Comparison of ENCODE assay signal across 13 cellular contexts in the genomic region with DNA sequence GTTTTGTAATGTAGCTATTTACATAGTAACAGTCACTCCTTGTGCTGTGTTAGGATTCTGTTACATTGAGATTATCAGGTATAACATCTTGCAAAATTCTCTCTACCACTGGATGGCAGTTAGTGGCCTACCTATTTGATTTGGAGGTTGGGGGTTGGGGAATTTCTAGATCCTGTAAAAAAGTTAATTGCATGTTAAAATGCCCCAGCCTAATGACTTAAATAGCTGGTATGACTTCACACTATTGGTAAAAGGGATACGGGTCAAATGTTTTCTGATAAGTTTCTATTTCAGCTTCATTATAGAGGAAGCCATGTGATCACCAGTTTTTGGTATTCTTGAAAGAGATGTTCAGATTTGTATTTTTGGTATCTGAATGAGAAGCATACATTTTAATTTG. TPM values are rescaled to one million over a fixed set of nuclear protein-coding genes. Genes with fewer than 3 reads are reported as not detected.
A peak's percentile ranks its signal among the peaks of the same experiment; 100 is the strongest.
DNase-seq lines count a peak whose midpoint lies in the region; ATAC-seq and TF ChIP-seq lines count a peak whose summit lies in the region.
"Had no signal": no experiment of that assay in that cellular context is flagged by ENCODE, and none has a peak within 500 bp of the region (broad histone marks: within the 10 kb centered on the region; RNA-seq: fewer than 3 reads in every experiment).

No MANE protein-coding gene starts in this region.

- H3K9ac ChIP-seq in mesendoderm (ENCODE audit: low read length), result no peak overlapping the region

- no peak overlapping the region for H2BK5ac ChIP-seq in mesendoderm (ENCODE audit: low read length)

- H3K4me3 Mint-ChIP-seq in GM23338, result peak overlapping the region; percentile 88
- H3K4me3 Mint-ChIP-seq in WTC11, result peak overlapping the region; percentile 95
- no peak overlapping the region for H3K4me3 Mint-ChIP-seq in CD8-positive, alpha-beta memory T cell

- H3K56ac ChIP-seq in mesendoderm (ENCODE audit: low read length), result no peak overlapping the region

- peaks cover 12% of the 10 kb centered on the region for H3K79me2 ChIP-seq in DOHH2 (ENCODE audit: control insufficient read depth, low read length)
- H3K79me2 ChIP-seq in GM23338 (replicated peaks; ENCODE audit: insufficient read depth), result peaks cover 69% of the 10 kb centered on the region
- H3K79me2 ChIP-seq in mesendoderm (ENCODE audit: control insufficient read depth, insufficient read depth, low read length), result no peaks in the 10 kb centered on the region

- WGBS in mesendoderm (ENCODE audit: extremely low coverage, insufficient coverage, low lambda C conversion rate), result no CpG with 5 or more reads among the region's 1 CpG

- TF ChIP-seq CTCF in DOHH2 (IDR thresholded peaks at IDR 0.05; ENCODE audit: low read depth, low read length, poor library complexity, severe bottlenecking) (no peak), GM23338 (conservative IDR thresholded peaks at IDR 0.05; ENCODE audit: low read depth in 2 of 2) (peak; percentile 25 to 37; a peak in 3 of 4 replicates), WTC11 (IDR thresholded peaks at IDR 0.05) (no peak)

- no peak overlapping the region for H2BK15ac ChIP-seq in mesendoderm (replicated peaks; ENCODE audit: low read depth)

- H2AFZ ChIP-seq in GM23338, result no peak overlapping the region

- H3K27ac Mint-ChIP-seq in GM23338, result no peak overlapping the region
- H3K27ac Mint-ChIP-seq in WTC11, result no peak overlapping the region
- H3K27ac Mint-ChIP-seq in CD8-positive, alpha-beta memory T cell, result no peak overlapping the region

- no peak overlapping the region for H3K4ac ChIP-seq in mesendoderm (ENCODE audit: low read depth, low read length)

- H3K4me1 Mint-ChIP-seq in GM23338, result peaks cover 57% of the 10 kb centered on the region
- peaks cover 56% of the 10 kb centered on the region for H3K4me1 Mint-ChIP-seq in WTC11
- peaks cover 19 to 27% (median 25%) of the 10 kb centered on the region in 3 donors for H3K4me1 Mint-ChIP-seq in CD8-positive, alpha-beta memory T cell

- H3K4me2 ChIP-seq in DOHH2 (ENCODE audit: low read length), result peak overlapping the region; percentile 93
- H3K4me2 ChIP-seq in GM23338, result peak overlapping the region; percentile 97
- H3K4me2 ChIP-seq in mesendoderm (ENCODE audit: low read length), result no peak overlapping the region

- DNase-seq in GM23338 (ENCODE audit: low spot score) (no peak), WTC11 (ENCODE audit: low spot score) (no peak), mesendoderm (peak; percentile 18), H7 (no peak)
- DNase-seq in CD8-positive, alpha-beta memory T cell, result no peak
- DNase-seq: activated CD4-positive, alpha-beta T cell treated with anti-CD3 and anti-CD28 coated beads for 48 hours; effector memory CD4-positive, alpha-beta T cell; hippocampal formation; NCI-H2171; Right ventricle myocardium superior; stimulated activated naive CD4-positive, alpha-beta T cell treated with Interleukin-2 at 50 U/mL for 16 hours had no signal

- H3K9me3 Mint-ChIP-seq in GM23338 (no peaks in the 10 kb centered on the region), WTC11 (peaks cover 5% of the 10 kb centered on the region)
- H3K9me3 Mint-ChIP-seq in CD8-positive, alpha-beta memory T cell, result no peaks in the 10 kb centered on the region

- no peak overlapping the region for H2BK120ac ChIP-seq in mesendoderm (ENCODE audit: low read depth, low read length)

- no peaks in the 10 kb centered on the region for H3K36me3 ChIP-seq in DOHH2 (ENCODE audit: control insufficient read depth, low read length)
- no peaks in the 10 kb centered on the region for H3K36me3 ChIP-seq in GM23338 (ENCODE audit: insufficient read depth)
- H3K36me3 ChIP-seq in mesendoderm (ENCODE audit: control insufficient read depth, insufficient read depth, low read length), result no peaks in the 10 kb centered on the region
- H3K36me3 ChIP-seq in H7 (replicated peaks; ENCODE audit: control insufficient read depth, insufficient read depth, low read length), result no peaks in the 10 kb centered on the region
- no peaks in the 10 kb centered on the region for H3K36me3 ChIP-seq in CD8-positive, alpha-beta memory T cell (ENCODE audit: insufficient read depth, low read length)

- H3K18ac ChIP-seq in mesendoderm (ENCODE audit: low read length), result no peak overlapping the region

- ATAC-seq in GM23338 (no peak), WTC11 (no peak), GM18511 (IDR thresholded peaks at IDR 0.05; ENCODE audit: unreplicated experiment) (no peak)

- H3K36me3 Mint-ChIP-seq in GM23338 (ENCODE audit: low read depth), result no peaks in the 10 kb centered on the region; the same call in 1 of the 3 replicates
- peaks cover under 1% of the 10 kb centered on the region; the same call in 1 of the 2 replicates for H3K36me3 Mint-ChIP-seq in WTC11
- H3K36me3 Mint-ChIP-seq in CD8-positive, alpha-beta memory T cell, result peaks cover 0 to 6% (median 5%) of the 10 kb centered on the region in 3 donors

- H3K79me1 ChIP-seq in mesendoderm (ENCODE audit: low read length), result peaks cover 1% of the 10 kb centered on the region

- H4K20me1 ChIP-seq in DOHH2 (ENCODE audit: control insufficient read depth, insufficient read depth, low read depth, low read length) (no peaks in the 10 kb centered on the region), GM23338 (replicated peaks; ENCODE audit: insufficient read depth) (peaks cover 34% of the 10 kb centered on the region)

- H4K5ac ChIP-seq in mesendoderm (ENCODE audit: low read length), result no peak overlapping the region

- no peak overlapping the region for H3K23ac ChIP-seq in mesendoderm (ENCODE audit: low read length)

- H3K27me3 Mint-ChIP-seq in GM23338 (ENCODE audit: insufficient read depth, low read depth, poor library complexity), result peaks cover 16% of the 10 kb centered on the region
- H3K27me3 Mint-ChIP-seq in WTC11 (ENCODE audit: low read depth), result peaks cover 22% of the 10 kb centered on the region
- H3K27me3 Mint-ChIP-seq in CD8-positive, alpha-beta memory T cell, result peaks cover 9 to 28% of the 10 kb centered on the region in 2 donors

- H3K4me1 ChIP-seq in DOHH2 (ENCODE audit: control insufficient read depth, low read length) (peaks cover 54% of the 10 kb centered on the region), GM23338 (ENCODE audit: insufficient read depth) (peaks cover 57% of the 10 kb centered on the region), mesendoderm (ENCODE audit: control insufficient read depth, low read depth, low read length) (no peaks in the 10 kb centered on the region)
- peaks cover 13% of the 10 kb centered on the region for H3K4me1 ChIP-seq in CD8-positive, alpha-beta memory T cell (ENCODE audit: insufficient read depth, low read length)

- H3F3A ChIP-seq in DOHH2 (ENCODE audit: control insufficient read depth, insufficient read depth) (0 out of 2 replicates have a peak, but pooled peaks cover 3% of the 10 kb centered on the region), GM23338 (replicated peaks; ENCODE audit: low read depth) (no peaks in the 10 kb centered on the region)

- CTCF ChIA-PET in WTC11 (lab: Charles Lee), result interaction anchor here (1.2 to 1.4 kb wide), 2 partner anchors 23 to 206 kb away, joined by 5 read pairs; no protein-coding TSS in a partner anchor
- CTCF ChIA-PET in CD8-positive, alpha-beta memory T cell (lab: Charles Lee), result no interaction called here

- H3K9me2 ChIP-seq in DOHH2 (replicated peaks; ENCODE audit: control insufficient read depth, low read length), result no peaks in the 10 kb centered on the region
- no peaks in the 10 kb centered on the region for H3K9me2 ChIP-seq in GM23338 (ENCODE audit: insufficient read depth)

- H3K27me3 ChIP-seq in DOHH2 (ENCODE audit: control insufficient read depth, low read length) (peaks cover 17% of the 10 kb centered on the region), GM23338 (ENCODE audit: insufficient read depth) (peaks cover 16% of the 10 kb centered on the region), mesendoderm (ENCODE audit: insufficient read depth, low read length, poor library complexity) (peaks cover 4% of the 10 kb centered on the region), H7 (ENCODE audit: control insufficient read depth, insufficient read depth, low read length) (peaks cover 10% of the 10 kb centered on the region)
- no peaks in the 10 kb centered on the region for H3K27me3 ChIP-seq in CD8-positive, alpha-beta memory T cell (ENCODE audit: insufficient read depth, low read length, poor library complexity, severe bottlenecking)

- no peak overlapping the region for H2AK5ac ChIP-seq in mesendoderm (ENCODE audit: low read length)

- H3K4me3 ChIP-seq in DOHH2 (ENCODE audit: low read length) (peak overlapping the region; percentile 75; the same call in 1 of the 2 replicates), GM23338 (peak overlapping the region; percentile 78), mesendoderm (ENCODE audit: low read length) (no peak overlapping the region), H7 (ENCODE audit: insufficient read depth, low read depth, low read length) (no peak overlapping the region)
- no peak overlapping the region for H3K4me3 ChIP-seq in CD8-positive, alpha-beta memory T cell (ENCODE audit: low read length)

- POLR2A ChIA-PET in WTC11 (lab: Charles Lee), result interaction anchor here (0.6 kb wide), 1 partner anchor 1185 kb away, joined by 4 read pairs; no protein-coding TSS in a partner anchor
- POLR2A ChIA-PET in CD8-positive, alpha-beta memory T cell (lab: Charles Lee), result no interaction called here

- no peaks in the 10 kb centered on the region for H3K9me3 ChIP-seq in DOHH2 (ENCODE audit: control insufficient read depth, insufficient read depth, low read length)
- no peaks in the 10 kb centered on the region for H3K9me3 ChIP-seq in CD8-positive, alpha-beta memory T cell (ENCODE audit: low read length)

- H3K27ac ChIP-seq in DOHH2 (ENCODE audit: low read depth, low read length), result no peak overlapping the region
- no peak overlapping the region for H3K27ac ChIP-seq in GM23338 (ENCODE audit: low read depth)
- no peak overlapping the region for H3K27ac ChIP-seq in mesendoderm (ENCODE audit: low read depth, low read length)
- H3K27ac ChIP-seq in CD8-positive, alpha-beta memory T cell (ENCODE audit: low read depth, low read length), result no peak overlapping the region

- H4K8ac ChIP-seq in mesendoderm (ENCODE audit: low read depth, low read length), result no peak overlapping the region

TF ChIP-seq in GM23338, 12 proteins besides CTCF, POLR2A, EP300 and RAD21 (continues in another document):
- TF ChIP-seq STAT1 (IDR thresholded peaks at IDR 0.05; ENCODE audit: unreplicated experiment) (no peak), NANOG (IDR thresholded peaks at IDR 0.05; ENCODE audit: borderline replicate concordance) (no peak)

TF ChIP-seq in WTC11, 78 proteins besides CTCF, POLR2A, EP300 and RAD21 (continues in another document):
- TF ChIP-seq FOXK1 (CRISPR knock-in tag; IDR thresholded peaks at IDR 0.05) (no peak), MYBL2 (CRISPR knock-in tag; IDR thresholded peaks at IDR 0.05) (no peak), CREB1 (CRISPR knock-in tag; IDR thresholded peaks at IDR 0.05) (no peak), NFYB (CRISPR knock-in tag; conservative IDR thresholded peaks at IDR 0.05; ENCODE audit: low read depth) (no peak)

RNA-seq across cellular contexts. Expression of a gene that starts 2.8 kb away (rescaled TPM):
- total RNA-seq in GM23338 (2014; rRNA removed; shearing (Covaris generic)), result 24.9 and 25.3 TPM in 2 replicates
- 6.0 and 6.4 TPM in 2 replicates for polyA plus RNA-seq in GM23338 (2016; fragmentation: Nextera tagmentation; extraction: Ambion mirVana)
- total RNA-seq in WTC11 (2021), result 25.7 to 27.1 TPM (median 25.8 TPM) in 3 replicates
- 6.8 TPM for polyA plus RNA-seq in mesendoderm (2013, experiment 1 of 2)
- polyA plus RNA-seq in mesendoderm (2013, experiment 2 of 2), result 6.8 TPM
- 7.1 and 12.1 TPM in 2 replicates for total RNA-seq in H7 (2014; rRNA removed; shearing (Covaris generic))
- 1 to 10 TPM; 8.3 to 9.4 TPM for total RNA-seq in CD8-positive, alpha-beta memory T cell
- polyA plus RNA-seq in CD8-positive, alpha-beta memory T cell, result 0.26 TPM

Comparison
In these comparisons a context has a peak if more than half of its experiments do, and no peak if none do; other contexts are left out.
1. H3K4me3 ChIP-seq: peak in DOHH2 (single experiment) and GM23338 (single experiment); none in mesendoderm (single experiment), H7 (single experiment) and CD8-positive, alpha-beta memory T cell (single experiment).
2. CTCF ChIP-seq: peak in GM23338 (2 of 2); none in DOHH2 (single experiment) and WTC11 (single experiment).
3. H3K4me3 Mint-ChIP-seq: peak in GM23338 (single experiment) and WTC11 (single experiment); none in CD8-positive, alpha-beta memory T cell (0 of 7).